ENCODE assay signal across 1 cellular context in the genomic region with DNA sequence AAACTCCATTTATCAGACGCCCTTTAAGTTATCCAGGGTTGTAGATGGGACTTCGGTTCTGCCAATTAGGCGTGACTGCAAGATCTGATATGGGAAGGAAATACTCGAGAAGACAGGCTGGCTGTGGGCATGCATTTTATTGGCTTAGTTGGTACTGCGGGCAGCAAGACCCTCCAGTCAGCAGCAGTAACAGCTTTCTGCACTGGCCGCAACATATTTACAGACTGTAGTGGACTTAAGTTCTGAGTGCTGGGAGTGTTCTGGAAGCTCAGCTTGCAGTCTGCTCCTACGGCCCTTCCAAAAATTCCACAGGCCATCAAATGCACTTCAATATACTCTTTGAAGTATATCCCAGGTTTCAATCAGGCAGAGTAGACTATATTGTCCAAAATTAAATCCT.
TF ChIP-seq lines count a peak whose summit lies in the region.

No MANE protein-coding gene starts in this region.

TF ChIP-seq in WTC11, 78 proteins besides CTCF, POLR2A, EP300 and RAD21 (continued from another document):
- no peak for TF ChIP-seq STAT6 (CRISPR knock-in tag; conservative IDR thresholded peaks at IDR 0.05; ENCODE audit: low read depth)
- TF ChIP-seq SOX15 (CRISPR knock-in tag; IDR thresholded peaks at IDR 0.05) = no peak
- TF ChIP-seq ZNF396 (CRISPR knock-in tag; IDR thresholded peaks at IDR 0.05; ENCODE audit: borderline replicate concordance) = no peak
- TF ChIP-seq NFYB (CRISPR knock-in tag; conservative IDR thresholded peaks at IDR 0.05; ENCODE audit: low read depth) = no peak
- TF ChIP-seq, protein P1, sequence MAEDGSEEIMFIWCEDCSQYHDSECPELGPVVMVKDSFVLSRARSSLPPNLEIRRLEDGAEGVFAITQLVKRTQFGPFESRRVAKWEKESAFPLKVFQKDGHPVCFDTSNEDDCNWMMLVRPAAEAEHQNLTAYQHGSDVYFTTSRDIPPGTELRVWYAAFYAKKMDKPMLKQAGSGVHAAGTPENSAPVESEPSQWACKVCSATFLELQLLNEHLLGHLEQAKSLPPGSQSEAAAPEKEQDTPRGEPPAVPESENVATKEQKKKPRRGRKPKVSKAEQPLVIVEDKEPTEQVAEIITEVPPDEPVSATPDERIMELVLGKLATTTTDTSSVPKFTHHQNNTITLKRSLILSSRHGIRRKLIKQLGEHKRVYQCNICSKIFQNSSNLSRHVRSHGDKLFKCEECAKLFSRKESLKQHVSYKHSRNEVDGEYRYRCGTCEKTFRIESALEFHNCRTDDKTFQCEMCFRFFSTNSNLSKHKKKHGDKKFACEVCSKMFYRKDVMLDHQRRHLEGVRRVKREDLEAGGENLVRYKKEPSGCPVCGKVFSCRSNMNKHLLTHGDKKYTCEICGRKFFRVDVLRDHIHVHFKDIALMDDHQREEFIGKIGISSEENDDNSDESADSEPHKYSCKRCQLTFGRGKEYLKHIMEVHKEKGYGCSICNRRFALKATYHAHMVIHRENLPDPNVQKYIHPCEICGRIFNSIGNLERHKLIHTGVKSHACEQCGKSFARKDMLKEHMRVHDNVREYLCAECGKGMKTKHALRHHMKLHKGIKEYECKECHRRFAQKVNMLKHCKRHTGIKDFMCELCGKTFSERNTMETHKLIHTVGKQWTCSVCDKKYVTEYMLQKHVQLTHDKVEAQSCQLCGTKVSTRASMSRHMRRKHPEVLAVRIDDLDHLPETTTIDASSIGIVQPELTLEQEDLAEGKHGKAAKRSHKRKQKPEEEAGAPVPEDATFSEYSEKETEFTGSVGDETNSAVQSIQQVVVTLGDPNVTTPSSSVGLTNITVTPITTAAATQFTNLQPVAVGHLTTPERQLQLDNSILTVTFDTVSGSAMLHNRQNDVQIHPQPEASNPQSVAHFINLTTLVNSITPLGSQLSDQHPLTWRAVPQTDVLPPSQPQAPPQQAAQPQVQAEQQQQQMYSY (CRISPR knock-in tag; IDR thresholded peaks at IDR 0.05) = no peak
- no peak for TF ChIP-seq EMX1 (CRISPR knock-in tag; IDR thresholded peaks at IDR 0.05)
- TF ChIP-seq NR3C1 (CRISPR knock-in tag; conservative IDR thresholded peaks at IDR 0.05; ENCODE audit: low read depth) = no peak
- no peak for TF ChIP-seq NFE2L1 (CRISPR knock-in tag; IDR thresholded peaks at IDR 0.05)
- no peak for TF ChIP-seq ZNF263 (CRISPR knock-in tag; IDR thresholded peaks at IDR 0.05; ENCODE audit: low read depth)
- TF ChIP-seq, protein P2, sequence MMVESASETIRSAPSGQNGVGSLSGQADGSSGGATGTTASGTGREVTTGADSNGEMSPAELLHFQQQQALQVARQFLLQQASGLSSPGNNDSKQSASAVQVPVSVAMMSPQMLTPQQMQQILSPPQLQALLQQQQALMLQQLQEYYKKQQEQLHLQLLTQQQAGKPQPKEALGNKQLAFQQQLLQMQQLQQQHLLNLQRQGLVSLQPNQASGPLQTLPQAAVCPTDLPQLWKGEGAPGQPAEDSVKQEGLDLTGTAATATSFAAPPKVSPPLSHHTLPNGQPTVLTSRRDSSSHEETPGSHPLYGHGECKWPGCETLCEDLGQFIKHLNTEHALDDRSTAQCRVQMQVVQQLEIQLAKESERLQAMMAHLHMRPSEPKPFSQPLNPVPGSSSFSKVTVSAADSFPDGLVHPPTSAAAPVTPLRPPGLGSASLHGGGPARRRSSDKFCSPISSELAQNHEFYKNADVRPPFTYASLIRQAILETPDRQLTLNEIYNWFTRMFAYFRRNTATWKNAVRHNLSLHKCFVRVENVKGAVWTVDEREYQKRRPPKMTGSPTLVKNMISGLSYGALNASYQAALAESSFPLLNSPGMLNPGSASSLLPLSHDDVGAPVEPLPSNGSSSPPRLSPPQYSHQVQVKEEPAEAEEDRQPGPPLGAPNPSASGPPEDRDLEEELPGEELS (CRISPR knock-in tag; IDR thresholded peaks at IDR 0.05) = no peak
- no peak for TF ChIP-seq PREB (CRISPR knock-in tag; IDR thresholded peaks at IDR 0.05; ENCODE audit: borderline replicate concordance)
- TF ChIP-seq OVOL2 (CRISPR knock-in tag; IDR thresholded peaks at IDR 0.05; ENCODE audit: borderline replicate concordance) = no peak
- no peak for TF ChIP-seq ZNF219 (CRISPR knock-in tag; IDR thresholded peaks at IDR 0.05; ENCODE audit: borderline replicate concordance)
